1 cellular context compared by ENCODE assay signal in genomic region chr10:92486637-92487036, GRCh38.
TF ChIP-seq lines count a peak whose summit lies in the region.

No MANE protein-coding gene starts in this region.

TF ChIP-seq in GM12878, 131 proteins besides CTCF, POLR2A, EP300 and RAD21 (continued from another document):
- TF ChIP-seq ZBTB4 (CRISPR knock-in tag; IDR thresholded peaks at IDR 0.05): no peak
- TF ChIP-seq MTA3 (IDR thresholded peaks at IDR 0.05; ENCODE audit: borderline replicate concordance, low read length): no peak
- no peak for TF ChIP-seq HDAC6 (IDR thresholded peaks at IDR 0.05; ENCODE audit: unreplicated experiment)
- no peak for TF ChIP-seq TCF3 (IDR thresholded peaks at IDR 0.05; ENCODE audit: borderline replicate concordance, insufficient read depth, low read depth, low read length)
- TF ChIP-seq ZNF207 (IDR thresholded peaks at IDR 0.05; ENCODE audit: borderline replicate concordance): no peak
